ENCODE assay signal across 16 cellular contexts in genomic region chr16:55954906-55955305, GRCh38.
DNase-seq lines count a peak whose midpoint lies in the region; TF ChIP-seq lines count a peak whose summit lies in the region.
"Had no signal": no experiment of that assay in that cellular context is flagged by ENCODE, and none has a peak within 500 bp of the region (broad histone marks: within the 10 kb centered on the region; RNA-seq: fewer than 3 reads in every experiment).

No MANE protein-coding gene starts in this region.

- H3K4me3 Mint-ChIP-seq in nephron, result no peak overlapping the region
- H3K4me3 Mint-ChIP-seq: CD4-positive, CD25-positive, alpha-beta regulatory T cell; CD8-positive, alpha-beta memory T cell had no signal

- H4K20me1 ChIP-seq in BLaER1, result no peaks in the 10 kb centered on the region

- peaks cover 16% of the 10 kb centered on the region for H3K4me1 Mint-ChIP-seq in nephron
- H3K4me1 Mint-ChIP-seq: CD4-positive, CD25-positive, alpha-beta regulatory T cell; CD8-positive, alpha-beta memory T cell had no signal

- H3K9me3 ChIP-seq in BLaER1, result peaks cover 11% of the 10 kb centered on the region; the same call in 1 of the 2 replicates
- H3K9me3 ChIP-seq: HAP-1 had no signal

- no peaks in the 10 kb centered on the region for H3K36me3 Mint-ChIP-seq in nephron (ENCODE audit: low read depth)
- H3K36me3 Mint-ChIP-seq: CD4-positive, CD25-positive, alpha-beta regulatory T cell; CD8-positive, alpha-beta memory T cell had no signal

- H3K27me3 Mint-ChIP-seq in nephron (ENCODE audit: low read depth), result peaks cover 6% of the 10 kb centered on the region
- H3K27me3 Mint-ChIP-seq: CD4-positive, CD25-positive, alpha-beta regulatory T cell had no signal

- H3K27ac ChIP-seq in BLaER1, result peak overlapping the region; percentile 74; the same call in 1 of the 2 replicates
- H3K27ac ChIP-seq: GM23248, HL-60 had no signal

- no peaks in the 10 kb centered on the region for H3K27me3 ChIP-seq in BLaER1

- no peaks in the 10 kb centered on the region for H3K36me3 ChIP-seq in BLaER1
- H3K36me3 ChIP-seq: HAP-1 had no signal

- peak overlapping the region; percentile 63 for H3K4me2 ChIP-seq in BLaER1

- peak overlapping the region in 2 of 3 experiments; percentile 19 to 52 for H3K27ac Mint-ChIP-seq in nephron
- H3K27ac Mint-ChIP-seq: CD4-positive, CD25-positive, alpha-beta regulatory T cell; CD8-positive, alpha-beta memory T cell had no signal

- peaks cover 32% of the 10 kb centered on the region for H3K4me1 ChIP-seq in BLaER1
- H3K4me1 ChIP-seq: HAP-1 had no signal

- TF ChIP-seq CTCF in nephron (IDR thresholded peaks at IDR 0.05; ENCODE audit: unreplicated experiment in 3 of 3), result no peak

- no peak overlapping the region for H3K9ac ChIP-seq in BLaER1
- H3K9ac ChIP-seq: GM23248 had no signal

- DNase-seq in NCI-H2171 treated with DMSO at 0.1 percent for 48 hours (lab: John Stamatoyannopoulos, UW), result peak; percentile 50
- DNase-seq in NCI-H2171 (lab: John Stamatoyannopoulos, UW), result no peak
- DNase-seq in NCI-H69 (lab: John Stamatoyannopoulos, UW), result peak; percentile 26
- DNase-seq in activated CD4-positive, alpha-beta T cell treated with anti-CD3 and anti-CD28 coated beads, Interleukin-2, amount 50 U/mL, for 1 hour, result no peak
- no peak for DNase-seq in stimulated activated CD4-positive, alpha-beta T cell treated with anti-CD3 and anti-CD28 coated beads, Interleukin-4, amount 100 ng/mL, for 1 hour
- DNase-seq: 8988T; CD4-positive, CD25-positive, alpha-beta regulatory T cell; CD8-positive, alpha-beta memory T cell; COR-L47; DMS153; GDM1; GM23248 had no signal

- peaks cover 12% of the 10 kb centered on the region for H3K9me3 Mint-ChIP-seq in nephron

- no peak overlapping the region for H3K4me3 ChIP-seq in BLaER1
- H3K4me3 ChIP-seq: GM23248, HAP-1 had no signal

Comparison
In these comparisons a context has a peak if more than half of its experiments do, and no peak if none do; other contexts are left out.
1. DNase-seq: peak in NCI-H2171 treated with DMSO at 0.1 percent for 48 hours (single experiment) and NCI-H69 (single experiment); none in NCI-H2171 (single experiment), activated CD4-positive, alpha-beta T cell treated with anti-CD3 and anti-CD28 coated beads, Interleukin-2, amount 50 U/mL, for 1 hour (single experiment) and stimulated activated CD4-positive, alpha-beta T cell treated with anti-CD3 and anti-CD28 coated beads, Interleukin-4, amount 100 ng/mL, for 1 hour (single experiment).